21 cellular contexts compared by ENCODE assay signal in genomic region chr19:4423727-4424126, GRCh38.
"Had no signal": no experiment of that assay in that cellular context is flagged by ENCODE, and none has a peak within 500 bp of the region (broad histone marks: within the 10 kb centered on the region; RNA-seq: fewer than 3 reads in every experiment).

No MANE protein-coding gene starts in this region.

- H3K27me3 Mint-ChIP-seq: activated B cell treated with CpG ODN at 0.5 μM for 24 hours; activated CD8-positive, alpha-beta memory T cell treated with anti-CD3 and anti-CD28 coated beads, Interleukin-2, amount 10 ng/mL, durations not matched to agents 7 days and 5 days; activated naive CD4-positive, alpha-beta T cell treated with anti-CD3 and anti-CD28 coated beads, Interleukin-2, amount 50 U/mL, for 24 hours; activated T-helper 17 cell treated with anti-CD3 and anti-CD28 coated beads, Interleukin-2, amount 50 U/mL, for 72 hours had no signal

- DNase-seq: activated B cell treated with CpG ODN at 0.5 μM for 24 hours; activated CD4-positive, alpha-beta T cell treated with anti-CD3 and anti-CD28 coated beads for 1 hour; activated CD4-positive, alpha-beta T cell treated with anti-CD3 and anti-CD28 coated beads, Interleukin-2, amount 50 U/mL, for 4 hours; activated CD8-positive, alpha-beta memory T cell treated with anti-CD3 and anti-CD28 coated beads, Interleukin-2, amount 10 ng/mL, durations not matched to agents 7 days and 5 days; activated gamma-delta T cell; activated T-cell treated with anti-CD3 and anti-CD28 coated beads, Interleukin-2, amount 50 U/mL, for 48 hours; brain microvascular endothelial cell; MV-4-11; NCI-H1092 treated with DMSO at 0.1 percent for 48 hours; NCI-H1417 treated with DMSO at 0.1 percent for 48 hours; NCI-H1694 treated with DMSO at 0.1 percent for 48 hours; NCI-H2029 treated with DMSO at 0.1 percent for 48 hours; NCI-H510A treated with DMSO at 0.1 percent for 48 hours; NCI-H69; Peyer's patch; SHP77 had no signal

- H3K4me1 ChIP-seq: Peyer's patch had no signal

- H3K4me3 Mint-ChIP-seq: activated B cell treated with CpG ODN at 0.5 μM for 24 hours; activated CD8-positive, alpha-beta memory T cell treated with anti-CD3 and anti-CD28 coated beads, Interleukin-2, amount 10 ng/mL, durations not matched to agents 7 days and 5 days; activated naive CD4-positive, alpha-beta T cell treated with anti-CD3 and anti-CD28 coated beads, Interleukin-2, amount 50 U/mL, for 24 hours; activated T-helper 17 cell treated with anti-CD3 and anti-CD28 coated beads, Interleukin-2, amount 50 U/mL, for 72 hours; T-helper 1 cell treated with Interleukin-12 subunit alpha and Interleukin-12 subunit beta and Interleukin-4 antibody, amounts not matched to agents 30 μg/mL and 1 μg/mL, for 36 hours had no signal

- H3K36me3 ChIP-seq: cardiac muscle cell had no signal

- H3K27ac ChIP-seq: brain microvascular endothelial cell, cardiac muscle cell, KMS-11, Peyer's patch had no signal

- H3K4me1 Mint-ChIP-seq: activated B cell treated with CpG ODN at 0.5 μM for 24 hours; activated naive CD4-positive, alpha-beta T cell treated with anti-CD3 and anti-CD28 coated beads, Interleukin-2, amount 50 U/mL, for 24 hours; activated T-helper 17 cell treated with anti-CD3 and anti-CD28 coated beads, Interleukin-2, amount 50 U/mL, for 72 hours had no signal

- H3K4me3 ChIP-seq: cardiac muscle cell, Peyer's patch had no signal

- H3K4me2 ChIP-seq: KMS-11 had no signal

- H3K9ac ChIP-seq: KMS-11 had no signal

- ATAC-seq: activated CD8-positive, alpha-beta memory T cell treated with anti-CD3 and anti-CD28 coated beads, Interleukin-2, amount 10 ng/mL, durations not matched to agents 7 days and 5 days; activated T-helper 17 cell treated with anti-CD3 and anti-CD28 coated beads, Interleukin-2, amount 50 U/mL, for 72 hours had no signal

- H3K9me3 ChIP-seq: Peyer's patch had no signal

- H3K27me3 ChIP-seq: brain microvascular endothelial cell, cardiac muscle cell, Peyer's patch had no signal

- H3K27ac Mint-ChIP-seq: activated B cell treated with CpG ODN at 0.5 μM for 24 hours; activated CD8-positive, alpha-beta memory T cell treated with anti-CD3 and anti-CD28 coated beads, Interleukin-2, amount 10 ng/mL, durations not matched to agents 7 days and 5 days; activated naive CD4-positive, alpha-beta T cell treated with anti-CD3 and anti-CD28 coated beads, Interleukin-2, amount 50 U/mL, for 24 hours; activated T-helper 17 cell treated with anti-CD3 and anti-CD28 coated beads, Interleukin-2, amount 50 U/mL, for 72 hours; T-helper 1 cell treated with Interleukin-12 subunit alpha and Interleukin-12 subunit beta and Interleukin-4 antibody, amounts not matched to agents 30 μg/mL and 1 μg/mL, for 36 hours had no signal

- H3K9me3 Mint-ChIP-seq: activated B cell treated with CpG ODN at 0.5 μM for 24 hours; activated naive CD4-positive, alpha-beta T cell treated with anti-CD3 and anti-CD28 coated beads, Interleukin-2, amount 50 U/mL, for 24 hours; activated T-helper 17 cell treated with anti-CD3 and anti-CD28 coated beads, Interleukin-2, amount 50 U/mL, for 72 hours; T-helper 1 cell treated with Interleukin-12 subunit alpha and Interleukin-12 subunit beta and Interleukin-4 antibody, amounts not matched to agents 30 μg/mL and 1 μg/mL, for 36 hours had no signal
